19 cellular contexts compared by ENCODE assay signal in the genomic region with DNA sequence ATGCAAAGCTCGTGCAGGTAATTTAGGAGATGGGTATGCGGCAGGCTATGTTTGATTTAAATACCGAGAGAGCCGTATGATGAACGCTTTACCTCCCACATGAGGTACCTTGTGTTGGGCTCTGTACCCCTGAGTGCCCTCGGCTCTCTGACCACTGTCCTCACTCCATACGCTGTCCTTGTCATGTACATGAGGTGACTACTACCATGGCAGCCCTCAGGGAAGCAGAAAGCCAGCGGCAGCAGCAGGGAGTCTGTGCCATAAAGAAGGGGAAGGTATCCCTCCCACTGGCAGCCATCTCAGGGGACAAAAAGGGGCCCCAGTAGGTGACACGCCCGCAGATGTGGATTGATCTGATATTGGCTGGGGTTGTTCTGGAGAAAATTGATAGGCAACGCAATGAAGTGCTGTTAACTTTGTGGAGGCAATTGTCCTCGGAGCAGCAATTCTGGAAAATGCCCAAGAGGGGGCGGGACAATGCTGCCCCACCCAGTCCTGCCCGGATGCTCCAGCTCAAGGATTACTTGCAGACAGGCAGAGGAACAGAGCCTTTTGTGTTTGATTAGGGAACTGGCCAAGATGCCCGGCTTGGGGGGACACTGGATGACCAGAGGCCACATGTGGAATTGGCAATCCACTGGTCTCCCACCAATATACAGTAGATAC. TPM values are rescaled to one million over a fixed set of nuclear protein-coding genes. Genes with fewer than 3 reads are reported as not detected.
DNase-seq lines count a peak whose midpoint lies in the region; ATAC-seq, FAIRE-seq and TF ChIP-seq lines count a peak whose summit lies in the region.
"Had no signal": no experiment of that assay in that cellular context is flagged by ENCODE, and none has a peak within 500 bp of the region (broad histone marks: within the 10 kb centered on the region; RNA-seq: fewer than 3 reads in every experiment).

No MANE protein-coding gene starts in this region.

- no peaks in the 10 kb centered on the region for H3K36me3 Mint-ChIP-seq in MCF 10A (ENCODE audit: insufficient read depth, unreplicated experiment)
- H3K36me3 Mint-ChIP-seq in stimulated activated effector memory CD8-positive, alpha-beta T cell treated with anti-CD3 and anti-CD28 coated beads, Interleukin-12 subunit alpha, Interleukin-12 subunit beta, amount 100 ng/mL, for 72 hours = no peaks in the 10 kb centered on the region
- H3K36me3 Mint-ChIP-seq: CD4-positive, alpha-beta memory T cell; T-cell had no signal

- H3K79me2 ChIP-seq in mammary epithelial cell (ENCODE audit: insufficient read depth, low read length) (no peaks in the 10 kb centered on the region), K562 (ENCODE audit: control insufficient read depth, insufficient read depth, low read length) (no peaks in the 10 kb centered on the region)

- H3K9ac ChIP-seq in mammary epithelial cell (ENCODE audit: insufficient read depth, low read length) = no peak overlapping the region
- no peak overlapping the region for H3K9ac ChIP-seq in K562 (ENCODE audit: insufficient read depth in 1 of 2, low read depth in 2 of 2, low read length in 2 of 2)
- H3K9ac ChIP-seq: BLaER1, SK-N-SH had no signal

- BruUV-seq in MCF 10A (replicated peaks; lab: Mats Ljungman, UMichigan) = no TSS peak
- no TSS peak for BruUV-seq in mammary epithelial cell (replicated peaks; lab: Mats Ljungman, UMichigan)
- BruUV-seq in K562 (replicated peaks; lab: Mats Ljungman, UMichigan) = no TSS peak

- H3K4me1 Mint-ChIP-seq in MCF 10A (ENCODE audit: insufficient read depth, unreplicated experiment) = no peaks in the 10 kb centered on the region
- H3K4me1 Mint-ChIP-seq in stimulated activated effector memory CD8-positive, alpha-beta T cell treated with anti-CD3 and anti-CD28 coated beads, Interleukin-12 subunit alpha, Interleukin-12 subunit beta, amount 100 ng/mL, for 72 hours = no peaks in the 10 kb centered on the region
- H3K4me1 Mint-ChIP-seq: CD4-positive, alpha-beta memory T cell; T-cell had no signal

- 69% methylated on average over 13 of the region's 15 CpGs for WGBS in mammary epithelial cell (ENCODE audit: low coverage, missing lambda C conversion rate)
- WGBS in K562 (ENCODE audit: insufficient coverage, low coverage, missing lambda C conversion rate) = 2% methylated on average over 15 of the region's 15 CpGs

- H3K27me3 ChIP-seq in mammary epithelial cell (ENCODE audit: insufficient read depth, low read length) = peaks cover 2% of the 10 kb centered on the region
- peaks cover 0 to 10% of the 10 kb centered on the region in 2 experiments; a peak in 3 of 5 replicates for H3K27me3 ChIP-seq in K562 (ENCODE audit: control insufficient read depth in 2 of 2, insufficient read depth in 2 of 2, low read length in 2 of 2)
- H3K27me3 ChIP-seq: BLaER1 had no signal

- in situ Hi-C loops in mammary epithelial cell (cut with MboI; ENCODE audit: low sequenced_read_pairs in 2 of 2) (no loop called here), K562 (cut with MboI) (no loop called here)

- no peaks in the 10 kb centered on the region for H3K9me3 Mint-ChIP-seq in MCF 10A (ENCODE audit: unreplicated experiment)
- H3K9me3 Mint-ChIP-seq in stimulated activated effector memory CD8-positive, alpha-beta T cell treated with anti-CD3 and anti-CD28 coated beads, Interleukin-12 subunit alpha, Interleukin-12 subunit beta, amount 100 ng/mL, for 72 hours = no peaks in the 10 kb centered on the region
- H3K9me3 Mint-ChIP-seq: CD4-positive, alpha-beta memory T cell; T-cell had no signal

- ATAC-seq in K562 (peak; percentile 76), HG02588 (IDR thresholded peaks at IDR 0.05; ENCODE audit: unreplicated experiment) (no peak), GM18858 (IDR thresholded peaks at IDR 0.05; ENCODE audit: unreplicated experiment) (no peak)
- ATAC-seq in stimulated activated effector memory CD8-positive, alpha-beta T cell treated with anti-CD3 and anti-CD28 coated beads, Interleukin-12 subunit alpha, Interleukin-12 subunit beta, amount 100 ng/mL, for 72 hours = peak; percentile 6
- ATAC-seq: A549, T-cell had no signal

- CTCF ChIA-PET in MCF 10A (lab: Yijun Ruan, JAX) (no interaction called here), mammary epithelial cell (lab: Charles Lee; ENCODE audit: low non-redundant PET) (no interaction called here), K562 (lab: Yijun Ruan, JAX; ENCODE audit: low intra/inter-chr PET ratio) (no interaction called here)

- H2AFZ ChIP-seq in mammary epithelial cell (ENCODE audit: low read depth, low read length) (no peak overlapping the region), K562 (ENCODE audit: low read depth, low read length) (no peak overlapping the region)

- H3K4me3 Mint-ChIP-seq in MCF 10A (ENCODE audit: unreplicated experiment) = no peak overlapping the region
- H3K4me3 Mint-ChIP-seq in stimulated activated effector memory CD8-positive, alpha-beta T cell treated with anti-CD3 and anti-CD28 coated beads, Interleukin-12 subunit alpha, Interleukin-12 subunit beta, amount 100 ng/mL, for 72 hours = no peak overlapping the region
- H3K4me3 Mint-ChIP-seq: CD4-positive, alpha-beta memory T cell; T-cell had no signal

- no peak for TF ChIP-seq POLR2A in K562 (conservative IDR thresholded peaks at IDR 0.05)

- H3K9me1 ChIP-seq in K562 (ENCODE audit: control insufficient read depth, insufficient read depth, low read length) = no peaks in the 10 kb centered on the region

- peaks cover 56% of the 10 kb centered on the region for H3K27me3 Mint-ChIP-seq in MCF 10A (ENCODE audit: insufficient read depth, unreplicated experiment)

- H3K27ac Mint-ChIP-seq in MCF 10A (ENCODE audit: low read depth, unreplicated experiment) = no peak overlapping the region
- no peak overlapping the region for H3K27ac Mint-ChIP-seq in stimulated activated effector memory CD8-positive, alpha-beta T cell treated with anti-CD3 and anti-CD28 coated beads, Interleukin-12 subunit alpha, Interleukin-12 subunit beta, amount 100 ng/mL, for 72 hours
- H3K27ac Mint-ChIP-seq: CD4-positive, alpha-beta memory T cell; T-cell had no signal

- TF ChIP-seq CTCF in MCF 10A (IDR thresholded peaks at IDR 0.05; ENCODE audit: unreplicated experiment) = no peak
- no peak for TF ChIP-seq CTCF in mammary epithelial cell (conservative IDR thresholded peaks at IDR 0.05 in 1 of 2, IDR thresholded peaks at IDR 0.05 in 1 of 2; ENCODE audit: extremely low read depth in 1 of 2, insufficient read depth in 1 of 2, low read depth in 1 of 2, low read length in 2 of 2)
- TF ChIP-seq CTCF in K562 (IDR thresholded peaks at IDR 0.05 in 2 of 3, conservative IDR thresholded peaks at IDR 0.05 in 1 of 3; ENCODE audit: insufficient read depth in 2 of 3, low read depth in 1 of 3, low read length in 3 of 3) = peak; percentile 22 to 29 (median 26); a peak in 2 of 6 replicates

- no peak overlapping the region for H3K4me3 ChIP-seq in mammary epithelial cell (replicated peaks in 1 of 3; ENCODE audit: insufficient read depth in 1 of 3, low read depth in 2 of 3, low read length in 3 of 3)
- no peak overlapping the region for H3K4me3 ChIP-seq in K562
- H3K4me3 ChIP-seq: A549, BLaER1 had no signal

- no peak for FAIRE-seq in K562 (lab: Jason Lieb, UNC)
- FAIRE-seq: A549 had no signal

- intact Hi-C loops in MCF 10A (cut with micrococcal nuclease) = no loop called here
- intact Hi-C loops in mammary epithelial cell (cut with micrococcal nuclease) = no loop called here
- intact Hi-C loops in K562 (cut with micrococcal nuclease) = no loop called here

- TF ChIP-seq EP300 in K562 (IDR thresholded peaks at IDR 0.05; ENCODE audit: low read length) = no peak

- H3K9me3 ChIP-seq in mammary epithelial cell (replicated peaks; ENCODE audit: insufficient read depth, low read length) (no peaks in the 10 kb centered on the region), K562 (replicated peaks; ENCODE audit: control insufficient read depth, insufficient read depth, low read depth, low read length) (no peaks in the 10 kb centered on the region)
- H3K9me3 ChIP-seq: A549, BLaER1, SK-N-SH had no signal

- TF ChIP-seq RAD21 in K562 (CRISPR knock-in tag; conservative IDR thresholded peaks at IDR 0.05 in 1 of 2, IDR thresholded peaks at IDR 0.05 in 1 of 2) = no peak; a peak in 1 of 4 replicates

- DNase-seq in MCF 10A (ENCODE audit: unreplicated experiment) (peak; percentile 11), mammary epithelial cell (no peak), NCI-H146 treated with DMSO at 0.1 percent for 48 hours (lab: John Stamatoyannopoulos, UW; ENCODE audit: unreplicated experiment) (peak; percentile 64), K562 (ENCODE audit: extremely low read depth in 1 of 4, low spot score in 3 of 4) (peak in 3 of 4 experiments; percentile 13 to 26 (median 14)), DMS153 (lab: John Stamatoyannopoulos, UW) (no peak)
- no peak for DNase-seq in stimulated activated effector memory CD8-positive, alpha-beta T cell treated with anti-CD3 and anti-CD28 coated beads, Interleukin-12 subunit alpha, Interleukin-12 subunit beta, amount 100 ng/mL, for 72 hours (ENCODE audit: low spot score in 2 of 2)
- DNase-seq: CD4-positive, alpha-beta memory T cell; HCEC 1CT; KBM-7; NCI-H187 treated with DMSO at 0.1 percent for 48 hours; NCI-H345; NCI-H526; SHP77; SK-N-SH; T-cell had no signal

- dilution Hi-C loops in mammary epithelial cell (cut with HindIII; ENCODE audit: low sequenced_read_pairs) = no loop called here

- H4K20me1 ChIP-seq in mammary epithelial cell (ENCODE audit: insufficient read depth, low read length) (no peaks in the 10 kb centered on the region), K562 (replicated peaks; ENCODE audit: control insufficient read depth, insufficient read depth, low read length) (no peaks in the 10 kb centered on the region)
- H4K20me1 ChIP-seq: BLaER1 had no signal

- H3K4me1 ChIP-seq in mammary epithelial cell (ENCODE audit: insufficient read depth, low read length) = no peaks in the 10 kb centered on the region
- no peaks in the 10 kb centered on the region; a peak in 1 of 5 replicates for H3K4me1 ChIP-seq in K562 (replicated peaks in 1 of 2; ENCODE audit: control insufficient read depth in 2 of 2, insufficient read depth in 2 of 2, low read length in 2 of 2)
- H3K4me1 ChIP-seq: A549, BLaER1 had no signal

- H3K36me3 ChIP-seq in mammary epithelial cell (ENCODE audit: insufficient read depth, low read length) (no peaks in the 10 kb centered on the region), K562 (ENCODE audit: control insufficient read depth, insufficient read depth, low read length) (no peaks in the 10 kb centered on the region)
- H3K36me3 ChIP-seq: BLaER1 had no signal

- no peak overlapping the region for H3K27ac ChIP-seq in mammary epithelial cell (ENCODE audit: insufficient read depth, low read depth, low read length)
- no peak overlapping the region for H3K27ac ChIP-seq in K562 (ENCODE audit: extremely low read depth, low read depth, low read length)
- H3K27ac ChIP-seq: A549, BLaER1 had no signal

- H3K4me2 ChIP-seq in mammary epithelial cell (ENCODE audit: insufficient read depth, low read depth, low read length) (no peak overlapping the region), K562 (ENCODE audit: insufficient read depth, low read length) (peak overlapping the region; percentile 11; the same call in 1 of the 2 replicates)
- H3K4me2 ChIP-seq: A549, BLaER1, SK-N-SH had no signal

- POLR2A ChIA-PET in MCF 10A (lab: Yijun Ruan, JAX) = no interaction called here
- POLR2A ChIA-PET in K562 (lab: Yijun Ruan, JAX) = no interaction called here

RNA-seq across cellular contexts. Expression of gene HSF2, which starts 38.0 kb away (rescaled TPM):
- total RNA-seq in MCF 10A (2022) (8.2 and 8.6 TPM in 2 replicates), mammary epithelial cell (10 to 100 TPM in 1 of 2 donors, 1 to 10 TPM in 1; 8.0 to 10.7 TPM), K562 (2014; rRNA removed) (22.8 and 23.2 TPM in 2 replicates), K562 (2014; rRNA removed; fragmentation: Illumina TruSeq; extraction: Trizol) (29.7 and 31.1 TPM in 2 replicates), K562 (2015; rRNA removed; fragmentation: Illumina TruSeq; extraction: Trizol) (25.2 and 26.1 TPM in 2 replicates), K562 (2021) (19.1 and 19.7 TPM in 2 replicates)
- polyA plus RNA-seq in mammary epithelial cell (10.4 TPM), K562 (2011; rRNA removed) (67.8 and 73.1 TPM in 2 replicates), K562 (2014; fragmentation: Illumina TruSeq; extraction: Trizol) (26.3 and 29.2 TPM in 2 replicates), K562 (2014; fragmentation: Nextera tagmentation; extraction: Ambion mirVana) (10 to 100 TPM; 27.2 to 39.0 TPM), K562 (2014; rRNA removed) (30.7 and 33.4 TPM in 2 replicates)
- polyA minus RNA-seq in mammary epithelial cell = 14.1 TPM
- total RNA-seq in K562 (2011; cell fraction: chromatin; rRNA removed; ENCODE audit: low replicate concordance) = 15.6 and 37.3 TPM in 2 replicates
- 8.2 and 21.1 TPM in 2 replicates for total RNA-seq in K562 (2011; cell fraction: nucleolus; rRNA removed)
- total RNA-seq in K562 (2011; cell fraction: nucleoplasm; rRNA removed) = 16.1 and 18.7 TPM in 2 replicates
- 16.7 and 30.5 TPM in 2 replicates for polyA plus RNA-seq in K562 (2011; cell fraction: cytosol; rRNA removed)
- 67.4 and 82.0 TPM in 2 replicates for polyA plus RNA-seq in K562 (2011; cell fraction: nucleus; rRNA removed)
- 13.0 and 13.7 TPM in 2 replicates for polyA plus RNA-seq in K562 (2012)
- 67.8 and 70.2 TPM in 2 replicates for polyA minus RNA-seq in K562 (2011; rRNA and poly(A)+ RNA removed)
- polyA minus RNA-seq in K562 (2011; cell fraction: cytosol; rRNA and poly(A)+ RNA removed) = 18.6 and 24.0 TPM in 2 replicates
- polyA minus RNA-seq in K562 (2011; cell fraction: nucleus; rRNA and poly(A)+ RNA removed) = 19.1 and 31.4 TPM in 2 replicates

Comparison
In these comparisons a context has a peak if more than half of its experiments do, and no peak if none do; other contexts are left out.
1. DNase-seq: peak in MCF 10A (single experiment), NCI-H146 treated with DMSO at 0.1 percent for 48 hours (single experiment) and K562 (3 of 4); none in mammary epithelial cell (single experiment), stimulated activated effector memory CD8-positive, alpha-beta T cell treated with anti-CD3 and anti-CD28 coated beads, Interleukin-12 subunit alpha, Interleukin-12 subunit beta, amount 100 ng/mL, for 72 hours (0 of 2) and DMS153 (single experiment).
2. CTCF ChIP-seq: peak in K562 (3 of 3); none in MCF 10A (single experiment) and mammary epithelial cell (0 of 2).
3. ATAC-seq: peak in K562 (single experiment) and stimulated activated effector memory CD8-positive, alpha-beta T cell treated with anti-CD3 and anti-CD28 coated beads, Interleukin-12 subunit alpha, Interleukin-12 subunit beta, amount 100 ng/mL, for 72 hours (single experiment); none in HG02588 (single experiment) and GM18858 (single experiment).